ENCODE assay signal across 32 cellular contexts in genomic region chr5:2725957-2726356, GRCh38. TPM values are rescaled to one million over a fixed set of nuclear protein-coding genes. Genes with fewer than 3 reads are reported as not detected.
"Had no signal": no experiment of that assay in that cellular context is flagged by ENCODE, and none has a peak within 500 bp of the region (broad histone marks: within the 10 kb centered on the region; RNA-seq: fewer than 3 reads in every experiment).

No MANE protein-coding gene starts in this region.

- H3K4me1 Mint-ChIP-seq: activated CD4-positive, alpha-beta memory T cell treated with anti-CD3 and anti-CD28 coated beads, Interleukin-2, amount 10 ng/mL, durations not matched to agents 7 days and 5 days; activated CD4-positive, alpha-beta T cell treated with anti-CD3 and anti-CD28 coated beads, Interleukin-2, amount 10 ng/mL, durations not matched to agents 7 days and 5 days; activated naive CD4-positive, alpha-beta T cell treated with anti-CD3 and anti-CD28 coated beads, Interleukin-2, amount 10 ng/mL, durations not matched to agents 7 days and 5 days; activated naive CD8-positive, alpha-beta T cell treated with anti-CD3 and anti-CD28 coated beads, Interleukin-2, amount 10 ng/mL, durations not matched to agents 7 days and 5 days; brain; WTC11 had no signal

- H3K9me3 ChIP-seq: ascending aorta, breast epithelium, colonic mucosa, esophagus muscularis mucosa, gastrocnemius medialis, heart left ventricle had no signal

- H3K27me3 ChIP-seq: ascending aorta, breast epithelium had no signal

- H3K27me3 Mint-ChIP-seq: activated CD4-positive, alpha-beta memory T cell treated with anti-CD3 and anti-CD28 coated beads, Interleukin-2, amount 10 ng/mL, durations not matched to agents 7 days and 5 days; activated CD4-positive, alpha-beta T cell treated with anti-CD3 and anti-CD28 coated beads, Interleukin-2, amount 10 ng/mL, durations not matched to agents 7 days and 5 days; activated naive CD4-positive, alpha-beta T cell treated with anti-CD3 and anti-CD28 coated beads, Interleukin-2, amount 10 ng/mL, durations not matched to agents 7 days and 5 days; activated naive CD8-positive, alpha-beta T cell treated with anti-CD3 and anti-CD28 coated beads, Interleukin-2, amount 10 ng/mL, durations not matched to agents 7 days and 5 days; dendritic cell treated with granulocyte-macrophage colony-stimulating factor and Interleukin-4, amounts not matched to agents 40 ng/mL and 50 ng/mL, for 4 days had no signal

- H3K36me3 ChIP-seq: ascending aorta, breast epithelium, cardiac muscle cell, colonic mucosa, esophagus muscularis mucosa, gastrocnemius medialis, heart left ventricle had no signal

- DNase-seq: activated CD4-positive, alpha-beta memory T cell treated with anti-CD3 and anti-CD28 coated beads, Interleukin-2, amount 10 ng/mL, durations not matched to agents 7 days and 5 days; activated CD4-positive, alpha-beta T cell treated with anti-CD3 and anti-CD28 coated beads for 1 hour; activated CD4-positive, alpha-beta T cell treated with anti-CD3 and anti-CD28 coated beads for 4 hours; activated CD4-positive, alpha-beta T cell treated with anti-CD3 and anti-CD28 coated beads, Interleukin-2, amount 10 ng/mL, durations not matched to agents 7 days and 5 days; activated CD4-positive, alpha-beta T cell treated with anti-CD3 and anti-CD28 coated beads, Interleukin-2, amount 50 U/mL, for 4 hours; activated CD8-positive, alpha-beta memory T cell treated with anti-CD3 and anti-CD28 coated beads, Interleukin-2, amount 50 U/mL, for 4 hours; activated gamma-delta T cell; activated naive CD4-positive, alpha-beta T cell; activated naive CD4-positive, alpha-beta T cell treated with anti-CD3 and anti-CD28 coated beads, Interleukin-2, amount 10 ng/mL, durations not matched to agents 7 days and 5 days; activated naive CD8-positive, alpha-beta T cell treated with anti-CD3 and anti-CD28 coated beads, Interleukin-2, amount 10 ng/mL, durations not matched to agents 7 days and 5 days; activated T-cell treated with anti-CD3 and anti-CD28 coated beads, Interleukin-2, amount 50 U/mL, for 1 hour; activated T-cell treated with anti-CD3 and anti-CD28 coated beads, Interleukin-2, amount 50 U/mL, for 72 hours; central memory CD4-positive, alpha-beta T cell; cerebellar nuclear complex; colonic mucosa; dorsolateral prefrontal cortex; effector memory CD4-positive, alpha-beta T cell; erythroblast; foreskin keratinocyte; gastrocnemius medialis; glutamatergic neuron; heart left ventricle; T-helper 2 cell had no signal

- H3K4me1 ChIP-seq: ascending aorta, breast epithelium, colonic mucosa, esophagus muscularis mucosa, foreskin keratinocyte, gastrocnemius medialis, heart left ventricle had no signal

- H3K27ac Mint-ChIP-seq: activated CD4-positive, alpha-beta memory T cell treated with anti-CD3 and anti-CD28 coated beads, Interleukin-2, amount 10 ng/mL, durations not matched to agents 7 days and 5 days; activated CD4-positive, alpha-beta T cell treated with anti-CD3 and anti-CD28 coated beads, Interleukin-2, amount 10 ng/mL, durations not matched to agents 7 days and 5 days; activated naive CD4-positive, alpha-beta T cell treated with anti-CD3 and anti-CD28 coated beads, Interleukin-2, amount 10 ng/mL, durations not matched to agents 7 days and 5 days; activated naive CD4-positive, alpha-beta T cell treated with anti-CD3 and anti-CD28 coated beads, Interleukin-2, amount 50 U/mL, for 72 hours; activated naive CD8-positive, alpha-beta T cell treated with anti-CD3 and anti-CD28 coated beads, Interleukin-2, amount 10 ng/mL, durations not matched to agents 7 days and 5 days; activated T-cell treated with anti-CD3 and anti-CD28 coated beads, Interleukin-2, amount 50 U/mL, for 72 hours; brain; dendritic cell treated with granulocyte-macrophage colony-stimulating factor and Interleukin-4, amounts not matched to agents 40 ng/mL and 50 ng/mL, for 4 days; WTC11 had no signal

- H3K9me3 Mint-ChIP-seq: activated CD4-positive, alpha-beta T cell treated with anti-CD3 and anti-CD28 coated beads, Interleukin-2, amount 10 ng/mL, durations not matched to agents 7 days and 5 days; brain; dendritic cell treated with granulocyte-macrophage colony-stimulating factor and Interleukin-4, amounts not matched to agents 40 ng/mL and 50 ng/mL, for 4 days; WTC11 had no signal

- H3K4me3 ChIP-seq: ascending aorta, breast epithelium, cardiac muscle cell, colonic mucosa, dorsolateral prefrontal cortex, esophagus muscularis mucosa, gastrocnemius medialis, heart left ventricle had no signal

- H3K36me3 Mint-ChIP-seq: activated naive CD4-positive, alpha-beta T cell treated with anti-CD3 and anti-CD28 coated beads, Interleukin-2, amount 10 ng/mL, durations not matched to agents 7 days and 5 days; activated naive CD8-positive, alpha-beta T cell treated with anti-CD3 and anti-CD28 coated beads, Interleukin-2, amount 10 ng/mL, durations not matched to agents 7 days and 5 days; brain; WTC11 had no signal

- H3K27ac ChIP-seq: ascending aorta, breast epithelium, cardiac muscle cell, colonic mucosa, dorsolateral prefrontal cortex, esophagus muscularis mucosa, foreskin keratinocyte, gastrocnemius medialis, heart left ventricle had no signal

- H3K4me3 Mint-ChIP-seq: activated CD4-positive, alpha-beta memory T cell treated with anti-CD3 and anti-CD28 coated beads, Interleukin-2, amount 10 ng/mL, durations not matched to agents 7 days and 5 days; activated CD4-positive, alpha-beta T cell treated with anti-CD3 and anti-CD28 coated beads, Interleukin-2, amount 10 ng/mL, durations not matched to agents 7 days and 5 days; activated naive CD4-positive, alpha-beta T cell treated with anti-CD3 and anti-CD28 coated beads, Interleukin-2, amount 10 ng/mL, durations not matched to agents 7 days and 5 days; activated naive CD8-positive, alpha-beta T cell treated with anti-CD3 and anti-CD28 coated beads, Interleukin-2, amount 10 ng/mL, durations not matched to agents 7 days and 5 days; activated T-cell treated with anti-CD3 and anti-CD28 coated beads, Interleukin-2, amount 50 U/mL, for 72 hours; brain; dendritic cell treated with granulocyte-macrophage colony-stimulating factor and Interleukin-4, amounts not matched to agents 40 ng/mL and 50 ng/mL, for 4 days; WTC11 had no signal

RNA-seq across cellular contexts. Expression of gene IRX2, which starts 25.5 kb away (rescaled TPM):
- total RNA-seq: activated CD4-positive, alpha-beta memory T cell treated with anti-CD3 and anti-CD28 coated beads, Interleukin-2, amount 10 ng/mL, durations not matched to agents 7 days and 5 days; activated CD4-positive, alpha-beta T cell treated with anti-CD3 and anti-CD28 coated beads, Interleukin-2, amount 10 ng/mL, durations not matched to agents 7 days and 5 days; activated naive CD4-positive, alpha-beta T cell treated with anti-CD3 and anti-CD28 coated beads, Interleukin-2, amount 50 U/mL, for 72 hours; activated naive CD8-positive, alpha-beta T cell treated with anti-CD3 and anti-CD28 coated beads, Interleukin-2, amount 10 ng/mL, durations not matched to agents 7 days and 5 days; activated T-cell treated with anti-CD3 and anti-CD28 coated beads, Interleukin-2, amount 50 U/mL, for 72 hours; ascending aorta; T-helper 1 cell treated with Interleukin-12 subunit alpha and Interleukin-12 subunit beta and Interleukin-4 antibody, amounts not matched to agents 30 ng/mL and 1 ng/mL, for 36 hours had no signal
